16 cellular contexts compared by ENCODE assay signal in the genomic region with DNA sequence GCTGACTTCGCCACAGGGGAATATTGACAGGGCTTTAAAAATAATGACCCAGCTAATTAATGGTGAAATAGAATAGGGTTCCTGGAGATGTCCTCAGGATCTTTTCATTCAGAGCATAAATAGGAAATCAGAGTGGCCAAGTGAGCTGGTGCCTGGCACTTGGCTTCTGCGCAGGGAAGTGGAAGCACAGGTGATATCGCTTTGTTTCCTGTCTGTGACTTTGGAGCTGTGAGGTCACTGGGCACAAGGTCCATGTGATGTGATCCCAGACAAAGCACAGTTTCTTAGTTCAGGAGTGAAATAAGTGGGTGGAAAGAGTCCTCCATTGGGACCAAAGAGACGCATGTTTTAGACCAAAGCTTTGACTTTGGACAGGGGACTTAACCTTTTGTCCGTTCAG.
"Had no signal": no experiment of that assay in that cellular context is flagged by ENCODE, and none has a peak within 500 bp of the region (broad histone marks: within the 10 kb centered on the region; RNA-seq: fewer than 3 reads in every experiment).

No MANE protein-coding gene starts in this region.

- H3K27me3 Mint-ChIP-seq: dendritic cell treated with granulocyte-macrophage colony-stimulating factor and Interleukin-4, amounts not matched to agents 40 ng/mL and 50 ng/mL, for 4 days; stimulated activated naive B cell treated with anti-CD40 and anti-IgM and Interleukin-4, amounts not matched to agents 10 μg/mL and 1 μg/mL and 100 μg/mL, for 72 hours had no signal

- DNase-seq: foreskin keratinocyte; kidney; left colon; mucosa of descending colon; naive thymus-derived CD8-positive, alpha-beta T cell; posterior cingulate gyrus; stimulated activated CD4-positive, alpha-beta T cell treated with anti-CD3 and anti-CD28 coated beads, Interleukin-2, amount 100 ng/mL, for 24 hours; stimulated activated CD4-positive, alpha-beta T cell treated with anti-CD3 and anti-CD28 coated beads, Interleukin-4, amount 100 ng/mL, for 4 hours; stimulated activated naive B cell treated with anti-CD40 and anti-IgM and Interleukin-4, amounts not matched to agents 10 μg/mL and 1 μg/mL and 100 μg/mL, for 72 hours; stomach; substantia nigra; transverse colon had no signal

- FAIRE-seq: kidney had no signal

- H2AFZ ChIP-seq: hepatocyte had no signal

- H3K4me1 Mint-ChIP-seq: naive thymus-derived CD8-positive, alpha-beta T cell; stimulated activated naive B cell treated with anti-CD40 and anti-IgM and Interleukin-4, amounts not matched to agents 10 μg/mL and 1 μg/mL and 100 μg/mL, for 72 hours had no signal

- H3K4me3 ChIP-seq: hepatocyte, mucosa of descending colon, stomach, thoracic aorta, transverse colon had no signal

- H3K9me3 ChIP-seq: mucosa of descending colon, neutrophil, stomach, thoracic aorta, transverse colon had no signal

- H3K79me2 ChIP-seq: hepatocyte had no signal

- H3K4me3 Mint-ChIP-seq: dendritic cell treated with granulocyte-macrophage colony-stimulating factor and Interleukin-4, amounts not matched to agents 40 ng/mL and 50 ng/mL, for 4 days; naive thymus-derived CD8-positive, alpha-beta T cell; stimulated activated naive B cell treated with anti-CD40 and anti-IgM and Interleukin-4, amounts not matched to agents 10 μg/mL and 1 μg/mL and 100 μg/mL, for 72 hours had no signal

- H3K36me3 Mint-ChIP-seq: naive thymus-derived CD8-positive, alpha-beta T cell; stimulated activated naive B cell treated with anti-CD40 and anti-IgM and Interleukin-4, amounts not matched to agents 10 μg/mL and 1 μg/mL and 100 μg/mL, for 72 hours had no signal

- H3K4me1 ChIP-seq: foreskin keratinocyte, stomach, transverse colon had no signal

- H3K36me3 ChIP-seq: neutrophil, stomach, thoracic aorta, transverse colon had no signal

- H3K27ac ChIP-seq: foreskin keratinocyte, hepatocyte, neutrophil, stomach, thoracic aorta, transverse colon had no signal

- H3K27ac Mint-ChIP-seq: dendritic cell treated with granulocyte-macrophage colony-stimulating factor and Interleukin-4, amounts not matched to agents 40 ng/mL and 50 ng/mL, for 4 days; naive thymus-derived CD8-positive, alpha-beta T cell; stimulated activated naive B cell treated with anti-CD40 and anti-IgM and Interleukin-4, amounts not matched to agents 10 μg/mL and 1 μg/mL and 100 μg/mL, for 72 hours had no signal

- H3K27me3 ChIP-seq: foreskin keratinocyte, hepatocyte, neutrophil, stomach, transverse colon had no signal

- H3K9me3 Mint-ChIP-seq: dendritic cell treated with granulocyte-macrophage colony-stimulating factor and Interleukin-4, amounts not matched to agents 40 ng/mL and 50 ng/mL, for 4 days; naive thymus-derived CD8-positive, alpha-beta T cell; stimulated activated naive B cell treated with anti-CD40 and anti-IgM and Interleukin-4, amounts not matched to agents 10 μg/mL and 1 μg/mL and 100 μg/mL, for 72 hours had no signal

- H3K4me2 ChIP-seq: hepatocyte had no signal
